ENCODE assay signal across 26 cellular contexts in genomic region chr3:78238811-78239210, GRCh38.
DNase-seq lines count a peak whose midpoint lies in the region; ATAC-seq, FAIRE-seq and TF ChIP-seq lines count a peak whose summit lies in the region.
"Had no signal": no experiment of that assay in that cellular context is flagged by ENCODE, and none has a peak within 500 bp of the region (broad histone marks: within the 10 kb centered on the region; RNA-seq: fewer than 3 reads in every experiment).

No MANE protein-coding gene starts in this region.

- no peak overlapping the region for H2BK120ac ChIP-seq in H1 (replicated peaks; ENCODE audit: low read depth, low read length)

- WGBS in H1 (ENCODE audit: extremely low coverage in 1 of 2, insufficient coverage in 1 of 2, insufficient read length in 1 of 2, insufficient replicate concordance in 2 of 2, low coverage in 1 of 2, low lambda C conversion rate in 2 of 2, missing lambda C conversion rate in 1 of 2), 2 experiments = 91% methylated on average over 5 of the region's 5 CpGs; no CpG with 5 or more reads in 1 of the 2 experiments

- no peak for TF ChIP-seq EP300 in H1 (IDR thresholded peaks at IDR 0.05; ENCODE audit: borderline replicate concordance in 1 of 2, low read depth in 2 of 2, low read length in 2 of 2)

- DNase-seq in H1 (ENCODE audit: low read depth in 1 of 2, low spot score in 2 of 2) = no peak
- peak; percentile 72 for DNase-seq in kidney tubule cell (ENCODE audit: low spot score)
- DNase-seq in nephron progenitor cell = no peak
- DNase-seq in renal cortical epithelial cell (ENCODE audit: low read depth) = peak; percentile 56
- no peak for DNase-seq in BE2C
- no peak for DNase-seq in GM19239 (ENCODE audit: insufficient read length, low spot score)
- DNase-seq: 8988T; ACHN; CD4-positive, alpha-beta T cell; CD8-positive, alpha-beta T cell; COR-L47; DMS 273 treated with DMSO at 0.1 percent for 48 hours; DMS153; DMS53; DMS79; DND-41; EL; GDM1 had no signal

- no peak overlapping the region for H3K9ac ChIP-seq in H1 (replicated peaks in 1 of 4; ENCODE audit: extremely low read depth in 1 of 4, low read depth in 3 of 4, low read length in 3 of 4)
- H3K9ac ChIP-seq: BLaER1 treated with 17β-estradiol and CSF1 and Interleukin-3, amounts not matched to agents 10 nM and 100 nM had no signal

- H3K36me3 ChIP-seq in H1 (ENCODE audit: control insufficient read depth in 2 of 4, insufficient read depth in 4 of 4, low read length in 3 of 4) (no peaks in the 10 kb centered on the region), BE2C (no peaks in the 10 kb centered on the region)
- H3K36me3 ChIP-seq: BLaER1 treated with 17β-estradiol and CSF1 and Interleukin-3, amounts not matched to agents 10 nM and 100 nM had no signal

- H3K79me1 ChIP-seq in H1 (ENCODE audit: low read depth, low read length) = no peaks in the 10 kb centered on the region

- H3K9me3 ChIP-seq in H1 (ENCODE audit: insufficient read depth in 2 of 2, low read depth in 1 of 2, low read length in 1 of 2) = peaks cover 0 to 9% of the 10 kb centered on the region in 2 experiments; a peak in 1 of 4 replicates
- H3K9me3 ChIP-seq in BE2C = no peaks in the 10 kb centered on the region

- H3K23me2 ChIP-seq in H1 (ENCODE audit: low read depth, low read length) = no peaks in the 10 kb centered on the region

- no peak overlapping the region for H2BK5ac ChIP-seq in H1 (ENCODE audit: low read depth, low read length)

- peaks cover 22% of the 10 kb centered on the region for H3K36me3 Mint-ChIP-seq in nephron progenitor cell (ENCODE audit: low read depth)
- H3K36me3 Mint-ChIP-seq: CD8-positive, alpha-beta T cell had no signal

- H3K27ac ChIP-seq in H1 (ENCODE audit: low read depth, low read length) = no peak overlapping the region
- H3K27ac ChIP-seq: BLaER1 treated with 17β-estradiol and CSF1 and Interleukin-3, amounts not matched to agents 10 nM and 100 nM; C4-2B had no signal

- TF ChIP-seq POLR2A in H1 (IDR thresholded peaks at IDR 0.05; ENCODE audit: control extremely low read depth in 1 of 2, low read depth in 2 of 2, low read length in 2 of 2) = no peak

- H3K56ac ChIP-seq in H1 (replicated peaks; ENCODE audit: insufficient read length, low read depth, low read length) = no peak overlapping the region

- 0 out of 2 replicates have a peak overlapping the region, but pooled peaks have one; percentile 42 for H4K8ac ChIP-seq in H1 (ENCODE audit: extremely low read depth, insufficient read depth, low read length)

- H3K9me3 Mint-ChIP-seq in nephron progenitor cell = peaks cover 42% of the 10 kb centered on the region

- H4K5ac ChIP-seq in H1 (ENCODE audit: insufficient read length, low read depth, low read length) = no peak overlapping the region

- TF ChIP-seq RAD21 in H1 (IDR thresholded peaks at IDR 0.05 in 1 of 2, conservative IDR thresholded peaks at IDR 0.05 in 1 of 2; ENCODE audit: low read depth in 2 of 2, low read length in 2 of 2) = no peak

- H2BK15ac ChIP-seq in H1 (ENCODE audit: low read length) = no peak overlapping the region

- no peak overlapping the region for H3K4me3 Mint-ChIP-seq in nephron progenitor cell
- H3K4me3 Mint-ChIP-seq: CD4-positive, alpha-beta T cell; CD8-positive, alpha-beta T cell had no signal

- no peaks in the 10 kb centered on the region for H4K20me1 ChIP-seq in H1 (replicated peaks in 1 of 2; ENCODE audit: control insufficient read depth in 1 of 2, insufficient read depth in 2 of 2, low read length in 2 of 2)
- H4K20me1 ChIP-seq: BLaER1 treated with 17β-estradiol and CSF1 and Interleukin-3, amounts not matched to agents 10 nM and 100 nM had no signal

- H3K4me2 ChIP-seq in H1 (ENCODE audit: insufficient read depth in 1 of 2, low read depth in 2 of 2, low read length in 2 of 2) = no peak overlapping the region
- H3K4me2 ChIP-seq: BLaER1 treated with 17β-estradiol and CSF1 and Interleukin-3, amounts not matched to agents 10 nM and 100 nM had no signal

- FAIRE-seq in H1 (lab: Jason Lieb, UNC) (no peak), GM19239 (lab: Jason Lieb, UNC) (no peak)
- FAIRE-seq: A204.1, GM12878, GM12892, GM18507 had no signal

- no peak overlapping the region for H3K23ac ChIP-seq in H1 (ENCODE audit: insufficient read length)

- POLR2A ChIA-PET in H1 (lab: Charles Lee; ENCODE audit: partially characterized antibody) = no interaction called here

- no peak overlapping the region for H3K4me3 ChIP-seq in H1 (ENCODE audit: extremely low read depth in 1 of 4, insufficient read depth in 2 of 4, low read depth in 3 of 4, low read length in 4 of 4)
- H3K4me3 ChIP-seq in BE2C (ENCODE audit: low read depth, low read length) = no peak overlapping the region
- H3K4me3 ChIP-seq: BLaER1 treated with 17β-estradiol and CSF1 and Interleukin-3, amounts not matched to agents 10 nM and 100 nM; GM12878 had no signal

- ATAC-seq in HG03175 (IDR thresholded peaks at IDR 0.05; ENCODE audit: unreplicated experiment) = no peak
- ATAC-seq in GM21367 (IDR thresholded peaks at IDR 0.05; ENCODE audit: unreplicated experiment) = no peak
- ATAC-seq: CD8-positive, alpha-beta T cell; GM12878 had no signal

- H2AFZ ChIP-seq in H1 (ENCODE audit: low read length) = no peak overlapping the region

- H4K91ac ChIP-seq in H1 (replicated peaks; ENCODE audit: insufficient read length, low read length) = no peak overlapping the region

- H3K27me3 ChIP-seq in H1 (replicated peaks in 1 of 4; ENCODE audit: control insufficient read depth in 3 of 4, extremely low read depth in 1 of 4, insufficient read depth in 3 of 4, low read length in 3 of 4) (no peaks in the 10 kb centered on the region), BE2C (no peaks in the 10 kb centered on the region)
- H3K27me3 ChIP-seq: BLaER1 treated with 17β-estradiol and CSF1 and Interleukin-3, amounts not matched to agents 10 nM and 100 nM had no signal

- H3K4me1 Mint-ChIP-seq in nephron progenitor cell = peaks cover 8% of the 10 kb centered on the region

- no peak overlapping the region for H3K14ac ChIP-seq in H1 (ENCODE audit: insufficient read length)

- no peak overlapping the region for H2BK12ac ChIP-seq in H1 (ENCODE audit: low read depth, low read length)

- no peak overlapping the region for H3K4ac ChIP-seq in H1 (replicated peaks; ENCODE audit: insufficient read length, low read depth, low read length)

- peak overlapping the region; percentile 77 for H3K27ac Mint-ChIP-seq in nephron progenitor cell
- H3K27ac Mint-ChIP-seq: CD4-positive, alpha-beta T cell; CD8-positive, alpha-beta T cell had no signal

- H2AK5ac ChIP-seq in H1 (ENCODE audit: low read depth, low read length) = no peak overlapping the region

- CTCF ChIA-PET in H1 (lab: Charles Lee; ENCODE audit: partially characterized antibody) = no interaction called here

- peaks cover 3% of the 10 kb centered on the region for H3K27me3 Mint-ChIP-seq in nephron progenitor cell (ENCODE audit: low read depth, poor library complexity)
- H3K27me3 Mint-ChIP-seq: CD4-positive, alpha-beta T cell had no signal

- TF ChIP-seq CTCF in H1 (IDR thresholded peaks at IDR 0.05; ENCODE audit: control extremely low read depth in 1 of 3, insufficient read depth in 1 of 3, low read depth in 1 of 3, low read length in 3 of 3) = no peak
- no peak for TF ChIP-seq CTCF in nephron progenitor cell (IDR thresholded peaks at IDR 0.05)
- TF ChIP-seq CTCF in BE2C (IDR thresholded peaks at IDR 0.05; ENCODE audit: low read depth, low read length) = no peak

- H3K79me2 ChIP-seq in H1 (ENCODE audit: control insufficient read depth in 1 of 2, insufficient read depth in 2 of 2, low read length in 2 of 2) = no peaks in the 10 kb centered on the region

- H3K4me1 ChIP-seq in H1 (replicated peaks in 1 of 4; ENCODE audit: control insufficient read depth in 3 of 4, insufficient read depth in 4 of 4, low read length in 3 of 4) (peaks cover 0 to 4% (median 0%) of the 10 kb centered on the region in 4 experiments; a peak in 1 of 7 replicates), BE2C (no peaks in the 10 kb centered on the region)
- H3K4me1 ChIP-seq: BLaER1 treated with 17β-estradiol and CSF1 and Interleukin-3, amounts not matched to agents 10 nM and 100 nM had no signal

- H3K18ac ChIP-seq in H1 (ENCODE audit: extremely low read depth, low read length) = no peak overlapping the region

- H2BK20ac ChIP-seq in H1 (ENCODE audit: low read length) = no peak overlapping the region

TF ChIP-seq in H1, 55 proteins besides CTCF, POLR2A, EP300 and RAD21 (continues in another document):
- no peak for TF ChIP-seq MAFK (IDR thresholded peaks at IDR 0.05; ENCODE audit: low read depth, low read length)
- no peak for TF ChIP-seq NRF1 (IDR thresholded peaks at IDR 0.05; ENCODE audit: low read depth, low read length)
- no peak for TF ChIP-seq USF2 (IDR thresholded peaks at IDR 0.05; ENCODE audit: low read length)
- TF ChIP-seq SIRT6 (IDR thresholded peaks at IDR 0.05; ENCODE audit: low read length) = no peak
- TF ChIP-seq FOSL1 (IDR thresholded peaks at IDR 0.05; ENCODE audit: insufficient read depth, low read depth, low read length) = no peak
- TF ChIP-seq KDM1A (IDR thresholded peaks at IDR 0.05; ENCODE audit: borderline replicate concordance, low read length) = no peak
- TF ChIP-seq TEAD4 (IDR thresholded peaks at IDR 0.05; ENCODE audit: low read depth, low read length) = no peak
- TF ChIP-seq POU5F1 (IDR thresholded peaks at IDR 0.05; ENCODE audit: low read depth, low read length) = no peak
- no peak for TF ChIP-seq YY1 (IDR thresholded peaks at IDR 0.05; ENCODE audit: low read depth, low read length)
- no peak for TF ChIP-seq SIN3A (conservative IDR thresholded peaks at IDR 0.05 in 1 of 2, IDR thresholded peaks at IDR 0.05 in 1 of 2; ENCODE audit: low read depth in 1 of 2, low read length in 2 of 2)
- TF ChIP-seq CHD1 (IDR thresholded peaks at IDR 0.05; ENCODE audit: low read depth, low read length) = no peak
- no peak for TF ChIP-seq NANOG (IDR thresholded peaks at IDR 0.05; ENCODE audit: insufficient read depth, low read depth, low read length, poor library complexity, severe bottlenecking)
- no peak for TF ChIP-seq KDM4A (IDR thresholded peaks at IDR 0.05; ENCODE audit: low read depth, low read length, severe bottlenecking)
- no peak for TF ChIP-seq RFX5 (IDR thresholded peaks at IDR 0.05; ENCODE audit: borderline replicate concordance, low read depth, low read length)
- TF ChIP-seq HDAC2 (IDR thresholded peaks at IDR 0.05; ENCODE audit: borderline replicate concordance in 1 of 2, low read depth in 2 of 2, low read length in 2 of 2) = no peak
- TF ChIP-seq CREB1 (IDR thresholded peaks at IDR 0.05) = no peak
- TF ChIP-seq TAF7 (optimal IDR thresholded peaks at IDR 0.05; ENCODE audit: borderline replicate concordance, low read depth, low read length) = no peak
- no peak for TF ChIP-seq BRCA1 (IDR thresholded peaks at IDR 0.05; ENCODE audit: low read depth, low read length)

Comparison
In these comparisons a context has a peak if more than half of its experiments do, and no peak if none do; other contexts are left out.
1. DNase-seq: peak in kidney tubule cell (single experiment) and renal cortical epithelial cell (single experiment); none in H1 (0 of 2), nephron progenitor cell (single experiment), BE2C (single experiment) and GM19239 (single experiment).